16 cellular contexts compared by ENCODE assay signal in the genomic region with DNA sequence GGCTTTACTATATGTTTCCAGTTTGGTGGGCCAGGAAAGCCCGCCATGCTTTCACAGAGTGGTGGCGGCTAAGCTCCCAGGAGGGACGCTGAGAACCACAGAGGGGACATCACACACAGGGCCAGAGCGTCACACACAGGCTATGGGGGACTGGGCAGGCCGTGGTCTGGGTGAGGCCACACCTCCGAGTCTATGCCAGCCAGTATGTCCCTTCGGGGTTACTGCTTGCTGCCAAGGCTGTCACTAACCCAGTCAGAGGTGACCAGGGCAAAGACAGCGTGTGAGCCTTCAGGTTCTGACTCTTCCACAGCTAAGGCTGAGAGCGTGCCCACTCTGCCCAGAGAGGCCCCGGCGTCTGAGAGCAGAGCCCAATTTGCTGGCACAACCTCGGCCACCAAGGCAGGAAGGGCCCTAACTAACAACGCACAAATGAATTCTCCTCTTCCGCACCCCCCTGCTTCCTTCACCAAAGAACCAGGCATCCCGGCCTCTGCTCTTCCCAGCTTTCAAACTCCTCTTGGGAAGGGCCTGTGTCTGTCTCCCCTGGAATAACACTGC. TPM values are rescaled to one million over a fixed set of nuclear protein-coding genes. Genes with fewer than 3 reads are reported as not detected.
DNase-seq lines count a peak whose midpoint lies in the region; ATAC-seq and TF ChIP-seq lines count a peak whose summit lies in the region.
"Had no signal": no experiment of that assay in that cellular context is flagged by ENCODE, and none has a peak within 500 bp of the region (broad histone marks: within the 10 kb centered on the region; RNA-seq: fewer than 3 reads in every experiment).

No MANE protein-coding gene starts in this region.

- peaks cover 65% of the 10 kb centered on the region for H3K4me1 ChIP-seq in left ventricle myocardium inferior

- POLR2A ChIA-PET in activated CD4-positive, alpha-beta T cell treated with anti-CD3 and anti-CD28 coated beads for 36 hours (lab: Charles Lee) = no interaction called here
- POLR2A ChIA-PET in T-cell (lab: Charles Lee) = no interaction called here

- no peak for DNase-seq in activated CD4-positive, alpha-beta T cell treated with anti-CD3 and anti-CD28 coated beads for 36 hours
- DNase-seq in activated CD4-positive, alpha-beta T cell treated with anti-CD3 and anti-CD28 coated beads, Interleukin-2, amount 50 U/mL, for 48 hours = no peak
- DNase-seq in T-cell (no peak), left ventricle myocardium inferior (no peak), amniotic stem cell (lab: John Stamatoyannopoulos, UW) (no peak)
- no peak for DNase-seq in stimulated activated naive CD8-positive, alpha-beta T cell treated with anti-CD3 and anti-CD28 coated beads, Interleukin-15, amount 100 ng/mL, for 72 hours
- no peak for DNase-seq in stimulated activated CD4-positive, alpha-beta T cell treated with anti-CD3 and anti-CD28 coated beads, Interleukin-2, amount 100 ng/mL, for 24 hours
- DNase-seq: activated B cell treated with CpG ODN at 0.5 μM for 24 hours; GOT3; NCI-H1930; NCI-H524; stimulated activated CD4-positive, alpha-beta T cell treated with anti-CD3 and anti-CD28 coated beads, Interleukin-2, amount 100 ng/mL, for 48 hours; stimulated activated CD8-positive, alpha-beta memory T cell treated with anti-CD3 and anti-CD28 coated beads, Interleukin-4, amount 100 ng/mL, for 48 hours had no signal

- H3K36me3 ChIP-seq in left ventricle myocardium inferior = no peaks in the 10 kb centered on the region

- peaks cover 37% of the 10 kb centered on the region for H3K36me3 Mint-ChIP-seq in activated CD4-positive, alpha-beta T cell treated with anti-CD3 and anti-CD28 coated beads for 36 hours (ENCODE audit: low read depth)
- peaks cover 22% of the 10 kb centered on the region for H3K36me3 Mint-ChIP-seq in T-cell

- H3K27me3 Mint-ChIP-seq in activated CD4-positive, alpha-beta T cell treated with anti-CD3 and anti-CD28 coated beads for 36 hours = no peaks in the 10 kb centered on the region
- H3K27me3 Mint-ChIP-seq in T-cell = no peaks in the 10 kb centered on the region
- no peaks in the 10 kb centered on the region for H3K27me3 Mint-ChIP-seq in stimulated activated naive CD8-positive, alpha-beta T cell treated with anti-CD3 and anti-CD28 coated beads, Interleukin-15, amount 100 ng/mL, for 72 hours
- H3K27me3 Mint-ChIP-seq: activated B cell treated with CpG ODN at 0.5 μM for 24 hours had no signal

- peak overlapping the region; percentile 87 for H3K27ac ChIP-seq in left ventricle myocardium inferior (replicated peaks)
- H3K27ac ChIP-seq: 22Rv1 had no signal

- TF ChIP-seq CTCF in left ventricle myocardium inferior (IDR thresholded peaks at IDR 0.05; ENCODE audit: borderline replicate concordance) = no peak

- H3K9me3 Mint-ChIP-seq in activated CD4-positive, alpha-beta T cell treated with anti-CD3 and anti-CD28 coated beads for 36 hours (ENCODE audit: low read depth) = no peaks in the 10 kb centered on the region
- H3K9me3 Mint-ChIP-seq in T-cell = no peaks in the 10 kb centered on the region
- H3K9me3 Mint-ChIP-seq in stimulated activated naive CD8-positive, alpha-beta T cell treated with anti-CD3 and anti-CD28 coated beads, Interleukin-15, amount 100 ng/mL, for 72 hours = peaks cover 0 to 6% of the 10 kb centered on the region in 2 donors
- H3K9me3 Mint-ChIP-seq: activated B cell treated with CpG ODN at 0.5 μM for 24 hours; activated T-helper 1 cell treated with anti-CD3 and anti-CD28 coated beads, Interleukin-12 subunit alpha, Interleukin-12 subunit beta, Interleukin-2, Interleukin-4 antibody, amounts not matched to agents 30 ng/mL and 10 ng/mL and 1 ng/mL, durations not matched to agents 14 hours and 24 hours and 36 hours had no signal

- H3K4me3 ChIP-seq in left ventricle myocardium inferior = no peak overlapping the region

- CTCF ChIA-PET in activated CD4-positive, alpha-beta T cell treated with anti-CD3 and anti-CD28 coated beads for 36 hours (lab: Charles Lee) = no interaction called here
- CTCF ChIA-PET in T-cell (lab: Charles Lee) = no interaction called here

- H3K4me3 Mint-ChIP-seq in activated CD4-positive, alpha-beta T cell treated with anti-CD3 and anti-CD28 coated beads for 36 hours = no peak overlapping the region
- peak overlapping the region in 2 of 3 donors; percentile 83 to 87 for H3K4me3 Mint-ChIP-seq in T-cell
- no peak overlapping the region for H3K4me3 Mint-ChIP-seq in stimulated activated naive CD8-positive, alpha-beta T cell treated with anti-CD3 and anti-CD28 coated beads, Interleukin-15, amount 100 ng/mL, for 72 hours
- H3K4me3 Mint-ChIP-seq: activated B cell treated with CpG ODN at 0.5 μM for 24 hours; activated T-helper 1 cell treated with anti-CD3 and anti-CD28 coated beads, Interleukin-12 subunit alpha, Interleukin-12 subunit beta, Interleukin-2, Interleukin-4 antibody, amounts not matched to agents 30 ng/mL and 10 ng/mL and 1 ng/mL, durations not matched to agents 14 hours and 24 hours and 36 hours had no signal

- H3K4me1 Mint-ChIP-seq in activated CD4-positive, alpha-beta T cell treated with anti-CD3 and anti-CD28 coated beads for 36 hours = peaks cover 25% of the 10 kb centered on the region
- H3K4me1 Mint-ChIP-seq in T-cell = peaks cover 27 to 39% (median 28%) of the 10 kb centered on the region in 3 donors
- H3K4me1 Mint-ChIP-seq in stimulated activated naive CD8-positive, alpha-beta T cell treated with anti-CD3 and anti-CD28 coated beads, Interleukin-15, amount 100 ng/mL, for 72 hours = peaks cover 46% of the 10 kb centered on the region

- no peaks in the 10 kb centered on the region for H3K27me3 ChIP-seq in left ventricle myocardium inferior (ENCODE audit: low read depth)

- peak overlapping the region; percentile 75 for H3K27ac Mint-ChIP-seq in activated CD4-positive, alpha-beta T cell treated with anti-CD3 and anti-CD28 coated beads for 36 hours
- H3K27ac Mint-ChIP-seq in T-cell = peak overlapping the region; percentile 55 to 61
- peak overlapping the region; percentile 59 to 64 for H3K27ac Mint-ChIP-seq in stimulated activated naive CD8-positive, alpha-beta T cell treated with anti-CD3 and anti-CD28 coated beads, Interleukin-15, amount 100 ng/mL, for 72 hours
- H3K27ac Mint-ChIP-seq: activated B cell treated with CpG ODN at 0.5 μM for 24 hours; activated T-helper 1 cell treated with anti-CD3 and anti-CD28 coated beads, Interleukin-12 subunit alpha, Interleukin-12 subunit beta, Interleukin-2, Interleukin-4 antibody, amounts not matched to agents 30 ng/mL and 10 ng/mL and 1 ng/mL, durations not matched to agents 14 hours and 24 hours and 36 hours had no signal

- H3K9me3 ChIP-seq in left ventricle myocardium inferior (replicated peaks) = no peaks in the 10 kb centered on the region

- intact Hi-C loops in activated CD4-positive, alpha-beta T cell treated with anti-CD3 and anti-CD28 coated beads for 36 hours (cut with DNase I, micrococcal nuclease) = no loop called here
- intact Hi-C loops in left ventricle myocardium inferior (cut with micrococcal nuclease) = no loop called here

- ATAC-seq in activated CD4-positive, alpha-beta T cell treated with anti-CD3 and anti-CD28 coated beads for 36 hours = no peak
- ATAC-seq in T-cell (replicated peaks in 1 of 4) (no peak), GM18498 (IDR thresholded peaks at IDR 0.05; ENCODE audit: unreplicated experiment) (no peak)
- ATAC-seq in stimulated activated naive CD8-positive, alpha-beta T cell treated with anti-CD3 and anti-CD28 coated beads, Interleukin-15, amount 100 ng/mL, for 72 hours = no peak

RNA-seq across cellular contexts. Expression of a gene that starts 2.9 kb away (rescaled TPM):
- total RNA-seq in activated CD4-positive, alpha-beta T cell treated with anti-CD3 and anti-CD28 coated beads for 36 hours = 1 to 10 TPM; 8.3 to 9.9 TPM
- total RNA-seq in T-cell (10 to 100 TPM in 4 of 5 donors, 1 to 10 TPM in 1; 7.3 to 18.3 (median 11.1) TPM), left ventricle myocardium inferior (7.3 TPM)

RNA-seq across cellular contexts. Expression of a gene that starts 33.7 kb away (rescaled TPM):
- total RNA-seq in activated CD4-positive, alpha-beta T cell treated with anti-CD3 and anti-CD28 coated beads for 36 hours = 10 to 100 TPM; 12.3 to 18.8 TPM
- total RNA-seq in T-cell = 10 to 100 TPM; 37.2 to 84.9 (median 70.8) TPM
- total RNA-seq in left ventricle myocardium inferior = 46.6 TPM

Comparison
In these comparisons a context has a peak if more than half of its experiments do, and no peak if none do; other contexts are left out.
1. H3K4me3 Mint-ChIP-seq: peak in T-cell (2 of 3); none in activated CD4-positive, alpha-beta T cell treated with anti-CD3 and anti-CD28 coated beads for 36 hours (single experiment) and stimulated activated naive CD8-positive, alpha-beta T cell treated with anti-CD3 and anti-CD28 coated beads, Interleukin-15, amount 100 ng/mL, for 72 hours (0 of 2).
2. Peak in every context shown above with its lines, with median percentiles within 50 percentile points of each other: H3K27ac Mint-ChIP-seq.